Comparison of ENCODE assay signal across 27 cellular contexts in genomic region chr7:103549786-103550185, GRCh38.
"Had no signal": no experiment of that assay in that cellular context is flagged by ENCODE, and none has a peak within 500 bp of the region (broad histone marks: within the 10 kb centered on the region; RNA-seq: fewer than 3 reads in every experiment).

No MANE protein-coding gene starts in this region.

- H3K27me3 ChIP-seq: colonic mucosa, esophagus muscularis mucosa, esophagus squamous epithelium, foreskin keratinocyte, gastrocnemius medialis, gastroesophageal sphincter, heart right ventricle had no signal

- FAIRE-seq: colon, endometrium, endothelial cell of umbilical vein, frontal cortex had no signal

- ATAC-seq: effector memory CD8-positive, alpha-beta T cell; esophagus mucosa; foreskin keratinocyte; gastrocnemius medialis; gastroesophageal sphincter; heart left ventricle; heart right ventricle had no signal

- H3K36me3 ChIP-seq: colonic mucosa, esophagus muscularis mucosa, esophagus squamous epithelium, gastrocnemius medialis, gastroesophageal sphincter, heart left ventricle, heart right ventricle had no signal

- H3K9me3 ChIP-seq: colonic mucosa, esophagus muscularis mucosa, esophagus squamous epithelium, gastrocnemius medialis, gastroesophageal sphincter, heart left ventricle, heart right ventricle had no signal

- H3K27ac ChIP-seq: colonic mucosa, coronary artery, dorsolateral prefrontal cortex, epithelial cell of prostate, esophagus muscularis mucosa, esophagus squamous epithelium, foreskin keratinocyte, gastrocnemius medialis, gastroesophageal sphincter, heart left ventricle, heart right ventricle had no signal

- H3K4me1 ChIP-seq: colonic mucosa, esophagus squamous epithelium, foreskin keratinocyte, gastrocnemius medialis, gastroesophageal sphincter, heart left ventricle, heart right ventricle had no signal

- DNase-seq: colonic mucosa; cortex of kidney; dermis blood vessel endothelial cell; dorsolateral prefrontal cortex; effector CD4-positive, alpha-beta T cell; effector CD8-positive, alpha-beta T cell; effector memory CD4-positive, alpha-beta T cell; effector memory CD8-positive, alpha-beta T cell; endodermal cell; esophagus squamous epithelium; foreskin fibroblast; foreskin keratinocyte; foreskin melanocyte; gastrocnemius medialis; glutamatergic neuron; head of caudate nucleus; heart left ventricle; heart right ventricle had no signal

- H3K4me3 ChIP-seq: colonic mucosa, coronary artery, dorsolateral prefrontal cortex, esophagus muscularis mucosa, esophagus squamous epithelium, gastrocnemius medialis, gastroesophageal sphincter, heart left ventricle, heart right ventricle had no signal
